In genomic region chr17:77388384-77389306, GRCh38 we compare ENCODE assay signal across 9 cellular contexts.
DNase-seq lines count a peak whose midpoint lies in the region; ATAC-seq, FAIRE-seq and TF ChIP-seq lines count a peak whose summit lies in the region.
"Had no signal": no experiment of that assay in that cellular context is flagged by ENCODE, and none has a peak within 500 bp of the region (broad histone marks: within the 10 kb centered on the region; RNA-seq: fewer than 3 reads in every experiment).

No MANE protein-coding gene starts in this region.

- FAIRE-seq in GM12878 (lab: Jason Lieb, UNC), result peak; percentile 38
- FAIRE-seq: TTC549 had no signal

- H3K9me3 ChIP-seq in GM12878 (replicated peaks; ENCODE audit: control insufficient read depth, insufficient read depth, low read length) (no peaks in the 10 kb centered on the region), tibial nerve (no peaks in the 10 kb centered on the region), HAP-1 (no peaks in the 10 kb centered on the region)

- CTCF ChIA-PET in GM12878 (lab: Yijun Ruan, JAX), result interaction anchor here (0.6 to 2.6 kb wide), 5 partner anchors 12 to 985 kb away, joined by 3 to 10 read pairs (median 4); no protein-coding TSS in a partner anchor

- H3K27me3 ChIP-seq in GM12878 (replicated peaks in 1 of 2; ENCODE audit: control insufficient read depth in 2 of 2, insufficient read depth in 2 of 2, low read length in 1 of 2), result no peaks in the 10 kb centered on the region
- no peaks in the 10 kb centered on the region for H3K27me3 ChIP-seq in tibial nerve
- H3K27me3 ChIP-seq in HAP-1 (ENCODE audit: low read depth), result no peaks in the 10 kb centered on the region

- WGBS in GM12878 (ENCODE audit: insufficient coverage, insufficient replicate concordance, low lambda C conversion rate, missing lambda C conversion rate), result 75% methylated on average over 28 of the region's 29 CpGs
- WGBS in tibial nerve, 2 donors, result 29 to 39% methylated on average over 26 to 29 of the region's 29 CpGs

- peaks cover 10% of the 10 kb centered on the region for H3K79me2 ChIP-seq in GM12878 (ENCODE audit: control insufficient read depth, insufficient read depth, low read length)

- peaks cover 81% of the 10 kb centered on the region for H3K4me1 Mint-ChIP-seq in activated T-cell treated with anti-CD3 and anti-CD28 coated beads, Interleukin-2, amount 50 U/mL, for 4 hours (ENCODE audit: low read depth)
- peaks cover 64% of the 10 kb centered on the region for H3K4me1 Mint-ChIP-seq in mesothelial cell of epicardium

- no peak overlapping the region for H2AFZ ChIP-seq in GM12878 (ENCODE audit: control insufficient read depth, low read depth, low read length)

- no peaks in the 10 kb centered on the region for H4K20me1 ChIP-seq in GM12878 (ENCODE audit: control insufficient read depth, insufficient read depth)

- H3K4me2 ChIP-seq in GM12878 (ENCODE audit: control insufficient read depth, insufficient read depth), result peak overlapping the region; percentile 85

- H3K27me3 Mint-ChIP-seq in activated T-cell treated with anti-CD3 and anti-CD28 coated beads, Interleukin-2, amount 50 U/mL, for 4 hours (ENCODE audit: low read depth), result no peaks in the 10 kb centered on the region
- no peaks in the 10 kb centered on the region for H3K27me3 Mint-ChIP-seq in mesothelial cell of epicardium (ENCODE audit: low read depth)

- POLR2A ChIA-PET in GM12878 (lab: Charles Lee), result interaction anchor here (1.3 kb wide), 1 partner anchor 17 kb away, joined by 5 read pairs; no protein-coding TSS in a partner anchor

- ATAC-seq in activated T-cell treated with anti-CD3 and anti-CD28 coated beads, Interleukin-2, amount 50 U/mL, for 4 hours, result no peak
- ATAC-seq in GM12878, result no peak

- H3K36me3 Mint-ChIP-seq in activated T-cell treated with anti-CD3 and anti-CD28 coated beads, Interleukin-2, amount 50 U/mL, for 4 hours (ENCODE audit: insufficient read depth), result no peaks in the 10 kb centered on the region
- peaks cover 2% of the 10 kb centered on the region for H3K36me3 Mint-ChIP-seq in mesothelial cell of epicardium

- SMC1A ChIA-PET in GM12878 (lab: Charles Lee; ENCODE audit: uncharacterized antibody, unreplicated experiment), result interaction anchor here (1.0 to 2.0 kb wide), 8 partner anchors 11 to 86 kb away, joined by 3 to 7 read pairs (median 4); no protein-coding TSS in a partner anchor

- intact Hi-C loops in GM12878 (cut with micrococcal nuclease; ENCODE audit: unreplicated experiment), result no loop called here

- in situ Hi-C loops in GM12878 (cut with MboI), result no loop called here
- in situ Hi-C loops in HAP-1 (cut with MboI; ENCODE audit: low sequenced_read_pairs), result no loop called here

- peak overlapping the region; percentile 34 for H3K27ac ChIP-seq in GM12878 (ENCODE audit: control insufficient read depth, insufficient read depth)
- H3K27ac ChIP-seq in tibial nerve, result peak overlapping the region; percentile 42 to 93 (median 85)

- TF ChIP-seq EP300 in GM12878 (IDR thresholded peaks at IDR 0.05; ENCODE audit: borderline replicate concordance in 1 of 2, control insufficient read depth in 1 of 2, low read depth in 2 of 2, low read length in 2 of 2), result no peak
- TF ChIP-seq EP300 in tibial nerve (IDR thresholded peaks at IDR 0.05), result no peak

- H3K4me3 ChIP-seq in GM12878 (peak overlapping the region; percentile 62; the same call in 1 of the 2 replicates), tibial nerve (no peak overlapping the region), HAP-1 (no peak overlapping the region)

- peak overlapping the region; percentile 81 for H3K4me3 Mint-ChIP-seq in activated T-cell treated with anti-CD3 and anti-CD28 coated beads, Interleukin-2, amount 50 U/mL, for 4 hours
- H3K4me3 Mint-ChIP-seq in mesothelial cell of epicardium, result peak overlapping the region; percentile 33

- no peak for TF ChIP-seq CTCF in GM12878 (IDR thresholded peaks at IDR 0.05 in 2 of 3, conservative IDR thresholded peaks at IDR 0.05 in 1 of 3; ENCODE audit: control insufficient read depth in 2 of 3, extremely low read depth in 1 of 3, insufficient read depth in 1 of 3, low read depth in 3 of 3, low read length in 3 of 3)
- no peak for TF ChIP-seq CTCF in mesothelial cell of epicardium (IDR thresholded peaks at IDR 0.05; ENCODE audit: unreplicated experiment)
- TF ChIP-seq CTCF in tibial nerve (IDR thresholded peaks at IDR 0.05), result no peak

- H3K9me3 Mint-ChIP-seq in activated T-cell treated with anti-CD3 and anti-CD28 coated beads, Interleukin-2, amount 50 U/mL, for 4 hours, result no peaks in the 10 kb centered on the region
- no peaks in the 10 kb centered on the region for H3K9me3 Mint-ChIP-seq in mesothelial cell of epicardium

- peak overlapping the region; percentile 89 for H3K27ac Mint-ChIP-seq in mesothelial cell of epicardium

- peaks cover 23% of the 10 kb centered on the region for H3K4me1 ChIP-seq in GM12878 (ENCODE audit: control insufficient read depth, insufficient read depth, low read length)
- peaks cover 0 to 97% (median 91%) of the 10 kb centered on the region in 4 donors for H3K4me1 ChIP-seq in tibial nerve
- H3K4me1 ChIP-seq in HAP-1, result peaks cover 11% of the 10 kb centered on the region

- peak overlapping the region; percentile 45 for H3K9ac ChIP-seq in GM12878 (ENCODE audit: control insufficient read depth, insufficient read depth, low read length)

- no peak for TF ChIP-seq RAD21 in GM12878 (IDR thresholded peaks at IDR 0.05; ENCODE audit: insufficient read depth, low read depth, low read length)

- RAD21 ChIA-PET in GM12878 (lab: Charles Lee; ENCODE audit: unreplicated experiment), result interaction anchor here (1.3 to 2.2 kb wide), 6 partner anchors 14 to 77 kb away, joined by 3 to 8 read pairs (median 4); no protein-coding TSS in a partner anchor

- BruUV-seq in GM12878 (replicated peaks; lab: Mats Ljungman, UMichigan), result no TSS peak

- peaks cover 0 to 3% of the 10 kb centered on the region in 2 experiments; a peak in 3 of 4 replicates for H3K36me3 ChIP-seq in GM12878 (ENCODE audit: control insufficient read depth in 2 of 2, insufficient read depth in 2 of 2, low read length in 1 of 2)
- no peaks in the 10 kb centered on the region for H3K36me3 ChIP-seq in tibial nerve
- H3K36me3 ChIP-seq in HAP-1 (replicated peaks), result no peaks in the 10 kb centered on the region

- TF ChIP-seq POLR2A in GM12878 (IDR thresholded peaks at IDR 0.05; ENCODE audit: low read depth, low read length) (no peak), tibial nerve (IDR thresholded peaks at IDR 0.05) (no peak)

- no peak for DNase-seq in activated T-cell treated with anti-CD3 and anti-CD28 coated beads, Interleukin-2, amount 50 U/mL, for 4 hours
- DNase-seq in activated T-cell treated with anti-CD3 and anti-CD28 coated beads for 4 hours (no peak), GM12878 (ENCODE audit: low read depth, low spot score) (no peak), mesothelial cell of epicardium (ENCODE audit: low spot score in 2 of 2, unreplicated experiment in 2 of 2) (no peak), tibial nerve (ENCODE audit: low spot score in 2 of 2) (no peak), GM19240 (ENCODE audit: insufficient read length, low spot score) (no peak), NCI-H146 treated with DMSO at 0.1 percent for 48 hours (lab: John Stamatoyannopoulos, UW; ENCODE audit: unreplicated experiment) (no peak), HAP-1 (ENCODE audit: low spot score in 2 of 2) (no peak)

TF ChIP-seq in GM12878, 131 proteins besides CTCF, POLR2A, EP300 and RAD21:
- TF ChIP-seq ASH2L (IDR thresholded peaks at IDR 0.05; ENCODE audit: borderline replicate concordance, low read depth) (no peak), ZNF24 (IDR thresholded peaks at IDR 0.05) (no peak), KDM1A (IDR thresholded peaks at IDR 0.05; ENCODE audit: borderline replicate concordance) (no peak), MYC (IDR thresholded peaks at IDR 0.05; ENCODE audit: insufficient read depth, insufficient read length, insufficient replicate concordance, low read length, severe bottlenecking) (no peak)
